In the genomic region with DNA sequence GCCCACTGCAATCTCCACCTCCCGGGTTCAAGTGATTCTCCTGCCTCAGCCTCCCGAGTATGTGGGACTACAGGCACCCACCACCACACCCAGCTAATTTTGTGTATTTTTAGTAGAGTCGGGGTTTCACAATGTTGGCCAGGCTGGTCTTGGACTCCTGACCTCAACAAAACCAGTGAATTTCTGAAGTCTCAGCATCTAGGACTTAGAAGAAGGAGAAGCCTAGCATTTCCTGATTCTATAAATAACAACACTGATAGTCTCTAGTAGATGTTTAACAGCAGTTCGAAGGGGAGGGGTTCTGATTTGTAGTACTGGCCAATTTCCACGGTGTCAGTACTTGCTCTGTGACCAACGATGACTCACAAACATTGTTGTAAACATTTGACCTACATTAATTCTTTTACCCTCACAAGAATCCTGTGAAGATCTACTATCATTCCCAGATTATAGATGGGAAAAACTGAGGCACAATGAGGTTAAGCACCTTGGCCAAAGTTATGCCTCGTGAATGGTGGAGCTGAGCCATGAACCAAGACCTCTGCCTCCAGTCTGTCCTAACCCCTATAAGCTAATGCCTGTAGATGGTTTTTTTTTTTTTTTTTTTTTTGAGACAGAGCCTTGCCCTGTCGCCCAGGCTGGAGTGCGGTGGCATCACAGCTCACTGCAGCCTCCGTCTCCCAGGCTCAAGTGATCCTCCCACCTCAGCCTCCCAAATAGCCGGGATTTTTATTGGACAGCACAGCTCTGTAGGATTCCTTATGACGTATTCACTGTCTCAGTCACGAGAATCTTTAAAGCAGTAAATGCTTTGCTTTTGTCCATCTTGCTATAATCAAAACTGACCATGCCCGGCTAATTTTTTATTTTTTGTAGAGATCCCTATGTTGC, we compare ENCODE assay signal across 2 cellular contexts.
A peak's percentile ranks its signal among the peaks of the same experiment; 100 is the strongest.
TF ChIP-seq lines count a peak whose summit lies in the region.

No MANE protein-coding gene starts in this region.

TF ChIP-seq in K562, 482 proteins besides CTCF, POLR2A, EP300 and RAD21 (continued from another document and continues in another):
- TF ChIP-seq, protein P1, sequence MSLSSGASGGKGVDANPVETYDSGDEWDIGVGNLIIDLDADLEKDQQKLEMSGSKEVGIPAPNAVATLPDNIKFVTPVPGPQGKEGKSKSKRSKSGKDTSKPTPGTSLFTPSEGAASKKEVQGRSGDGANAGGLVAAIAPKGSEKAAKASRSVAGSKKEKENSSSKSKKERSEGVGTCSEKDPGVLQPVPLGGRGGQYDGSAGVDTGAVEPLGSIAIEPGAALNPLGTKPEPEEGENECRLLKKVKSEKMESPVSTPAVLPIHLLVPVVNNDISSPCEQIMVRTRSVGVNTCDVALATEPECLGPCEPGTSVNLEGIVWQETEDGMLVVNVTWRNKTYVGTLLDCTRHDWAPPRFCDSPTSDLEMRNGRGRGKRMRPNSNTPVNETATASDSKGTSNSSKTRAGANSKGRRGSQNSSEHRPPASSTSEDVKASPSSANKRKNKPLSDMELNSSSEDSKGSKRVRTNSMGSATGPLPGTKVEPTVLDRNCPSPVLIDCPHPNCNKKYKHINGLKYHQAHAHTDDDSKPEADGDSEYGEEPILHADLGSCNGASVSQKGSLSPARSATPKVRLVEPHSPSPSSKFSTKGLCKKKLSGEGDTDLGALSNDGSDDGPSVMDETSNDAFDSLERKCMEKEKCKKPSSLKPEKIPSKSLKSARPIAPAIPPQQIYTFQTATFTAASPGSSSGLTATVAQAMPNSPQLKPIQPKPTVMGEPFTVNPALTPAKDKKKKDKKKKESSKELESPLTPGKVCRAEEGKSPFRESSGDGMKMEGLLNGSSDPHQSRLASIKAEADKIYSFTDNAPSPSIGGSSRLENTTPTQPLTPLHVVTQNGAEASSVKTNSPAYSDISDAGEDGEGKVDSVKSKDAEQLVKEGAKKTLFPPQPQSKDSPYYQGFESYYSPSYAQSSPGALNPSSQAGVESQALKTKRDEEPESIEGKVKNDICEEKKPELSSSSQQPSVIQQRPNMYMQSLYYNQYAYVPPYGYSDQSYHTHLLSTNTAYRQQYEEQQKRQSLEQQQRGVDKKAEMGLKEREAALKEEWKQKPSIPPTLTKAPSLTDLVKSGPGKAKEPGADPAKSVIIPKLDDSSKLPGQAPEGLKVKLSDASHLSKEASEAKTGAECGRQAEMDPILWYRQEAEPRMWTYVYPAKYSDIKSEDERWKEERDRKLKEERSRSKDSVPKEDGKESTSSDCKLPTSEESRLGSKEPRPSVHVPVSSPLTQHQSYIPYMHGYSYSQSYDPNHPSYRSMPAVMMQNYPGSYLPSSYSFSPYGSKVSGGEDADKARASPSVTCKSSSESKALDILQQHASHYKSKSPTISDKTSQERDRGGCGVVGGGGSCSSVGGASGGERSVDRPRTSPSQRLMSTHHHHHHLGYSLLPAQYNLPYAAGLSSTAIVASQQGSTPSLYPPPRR (CRISPR knock-in tag; IDR thresholded peaks at IDR 0.05; ENCODE audit: borderline replicate concordance), result no peak
- TF ChIP-seq YY1 (IDR thresholded peaks at IDR 0.05; ENCODE audit: borderline replicate concordance in 1 of 3, control insufficient read depth in 1 of 3, extremely low read depth in 1 of 3, insufficient read depth in 3 of 3, insufficient read length in 1 of 3, insufficient replicate concordance in 2 of 3, low read depth in 1 of 3, low read length in 2 of 3) (no peak), SMAD2 (IDR thresholded peaks at IDR 0.05; ENCODE audit: low read depth, low read length) (no peak), ELF2 (CRISPR knock-in tag; IDR thresholded peaks at IDR 0.05) (no peak), MEF2D (tag; conservative IDR thresholded peaks at IDR 0.05; ENCODE audit: low read depth) (peak; percentile 95), JUND (IDR thresholded peaks at IDR 0.05; ENCODE audit: borderline replicate concordance, low read depth, low read length) (peak; percentile 76), JUND (tag; IDR thresholded peaks at IDR 0.05; ENCODE audit: borderline replicate concordance, low read depth, low read length) (peak; percentile 68; the same call in 2 of the 3 replicates), ZNF75A (CRISPR knock-in tag; IDR thresholded peaks at IDR 0.05) (no peak), MCM3 (IDR thresholded peaks at IDR 0.05) (no peak), ZC3H8 (IDR thresholded peaks at IDR 0.05) (no peak), ESRRA (IDR thresholded peaks at IDR 0.05; ENCODE audit: borderline replicate concordance, low read depth) (no peak), RCOR1 (IDR thresholded peaks at IDR 0.05; ENCODE audit: borderline replicate concordance in 1 of 2, low read depth in 2 of 2, low read length in 2 of 2) (no peak), PRMT5 (CRISPR knock-in tag; IDR thresholded peaks at IDR 0.05) (no peak)
- TF ChIP-seq, protein P2, sequence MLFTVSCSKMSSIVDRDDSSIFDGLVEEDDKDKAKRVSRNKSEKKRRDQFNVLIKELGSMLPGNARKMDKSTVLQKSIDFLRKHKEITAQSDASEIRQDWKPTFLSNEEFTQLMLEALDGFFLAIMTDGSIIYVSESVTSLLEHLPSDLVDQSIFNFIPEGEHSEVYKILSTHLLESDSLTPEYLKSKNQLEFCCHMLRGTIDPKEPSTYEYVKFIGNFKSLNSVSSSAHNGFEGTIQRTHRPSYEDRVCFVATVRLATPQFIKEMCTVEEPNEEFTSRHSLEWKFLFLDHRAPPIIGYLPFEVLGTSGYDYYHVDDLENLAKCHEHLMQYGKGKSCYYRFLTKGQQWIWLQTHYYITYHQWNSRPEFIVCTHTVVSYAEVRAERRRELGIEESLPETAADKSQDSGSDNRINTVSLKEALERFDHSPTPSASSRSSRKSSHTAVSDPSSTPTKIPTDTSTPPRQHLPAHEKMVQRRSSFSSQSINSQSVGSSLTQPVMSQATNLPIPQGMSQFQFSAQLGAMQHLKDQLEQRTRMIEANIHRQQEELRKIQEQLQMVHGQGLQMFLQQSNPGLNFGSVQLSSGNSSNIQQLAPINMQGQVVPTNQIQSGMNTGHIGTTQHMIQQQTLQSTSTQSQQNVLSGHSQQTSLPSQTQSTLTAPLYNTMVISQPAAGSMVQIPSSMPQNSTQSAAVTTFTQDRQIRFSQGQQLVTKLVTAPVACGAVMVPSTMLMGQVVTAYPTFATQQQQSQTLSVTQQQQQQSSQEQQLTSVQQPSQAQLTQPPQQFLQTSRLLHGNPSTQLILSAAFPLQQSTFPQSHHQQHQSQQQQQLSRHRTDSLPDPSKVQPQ (CRISPR knock-in tag; IDR thresholded peaks at IDR 0.05; ENCODE audit: borderline replicate concordance), result no peak
- TF ChIP-seq, protein P3, sequence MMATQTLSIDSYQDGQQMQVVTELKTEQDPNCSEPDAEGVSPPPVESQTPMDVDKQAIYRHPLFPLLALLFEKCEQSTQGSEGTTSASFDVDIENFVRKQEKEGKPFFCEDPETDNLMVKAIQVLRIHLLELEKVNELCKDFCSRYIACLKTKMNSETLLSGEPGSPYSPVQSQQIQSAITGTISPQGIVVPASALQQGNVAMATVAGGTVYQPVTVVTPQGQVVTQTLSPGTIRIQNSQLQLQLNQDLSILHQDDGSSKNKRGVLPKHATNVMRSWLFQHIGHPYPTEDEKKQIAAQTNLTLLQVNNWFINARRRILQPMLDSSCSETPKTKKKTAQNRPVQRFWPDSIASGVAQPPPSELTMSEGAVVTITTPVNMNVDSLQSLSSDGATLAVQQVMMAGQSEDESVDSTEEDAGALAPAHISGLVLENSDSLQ (IDR thresholded peaks at IDR 0.05), result 0 out of 2 replicates have a peak, but pooled peaks have one; percentile 5

TF ChIP-seq in HepG2, 621 proteins besides CTCF, POLR2A, EP300 and RAD21 (continued from another document and continues in another):
- TF ChIP-seq, protein P4, sequence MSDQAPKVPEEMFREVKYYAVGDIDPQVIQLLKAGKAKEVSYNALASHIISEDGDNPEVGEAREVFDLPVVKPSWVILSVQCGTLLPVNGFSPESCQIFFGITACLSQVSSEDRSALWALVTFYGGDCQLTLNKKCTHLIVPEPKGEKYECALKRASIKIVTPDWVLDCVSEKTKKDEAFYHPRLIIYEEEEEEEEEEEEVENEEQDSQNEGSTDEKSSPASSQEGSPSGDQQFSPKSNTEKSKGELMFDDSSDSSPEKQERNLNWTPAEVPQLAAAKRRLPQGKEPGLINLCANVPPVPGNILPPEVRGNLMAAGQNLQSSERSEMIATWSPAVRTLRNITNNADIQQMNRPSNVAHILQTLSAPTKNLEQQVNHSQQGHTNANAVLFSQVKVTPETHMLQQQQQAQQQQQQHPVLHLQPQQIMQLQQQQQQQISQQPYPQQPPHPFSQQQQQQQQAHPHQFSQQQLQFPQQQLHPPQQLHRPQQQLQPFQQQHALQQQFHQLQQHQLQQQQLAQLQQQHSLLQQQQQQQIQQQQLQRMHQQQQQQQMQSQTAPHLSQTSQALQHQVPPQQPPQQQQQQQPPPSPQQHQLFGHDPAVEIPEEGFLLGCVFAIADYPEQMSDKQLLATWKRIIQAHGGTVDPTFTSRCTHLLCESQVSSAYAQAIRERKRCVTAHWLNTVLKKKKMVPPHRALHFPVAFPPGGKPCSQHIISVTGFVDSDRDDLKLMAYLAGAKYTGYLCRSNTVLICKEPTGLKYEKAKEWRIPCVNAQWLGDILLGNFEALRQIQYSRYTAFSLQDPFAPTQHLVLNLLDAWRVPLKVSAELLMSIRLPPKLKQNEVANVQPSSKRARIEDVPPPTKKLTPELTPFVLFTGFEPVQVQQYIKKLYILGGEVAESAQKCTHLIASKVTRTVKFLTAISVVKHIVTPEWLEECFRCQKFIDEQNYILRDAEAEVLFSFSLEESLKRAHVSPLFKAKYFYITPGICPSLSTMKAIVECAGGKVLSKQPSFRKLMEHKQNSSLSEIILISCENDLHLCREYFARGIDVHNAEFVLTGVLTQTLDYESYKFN (CRISPR knock-in tag; conservative IDR thresholded peaks at IDR 0.05), result no peak
- no peak for TF ChIP-seq DMAP1 (CRISPR knock-in tag; IDR thresholded peaks at IDR 0.05)
- TF ChIP-seq, protein P5, sequence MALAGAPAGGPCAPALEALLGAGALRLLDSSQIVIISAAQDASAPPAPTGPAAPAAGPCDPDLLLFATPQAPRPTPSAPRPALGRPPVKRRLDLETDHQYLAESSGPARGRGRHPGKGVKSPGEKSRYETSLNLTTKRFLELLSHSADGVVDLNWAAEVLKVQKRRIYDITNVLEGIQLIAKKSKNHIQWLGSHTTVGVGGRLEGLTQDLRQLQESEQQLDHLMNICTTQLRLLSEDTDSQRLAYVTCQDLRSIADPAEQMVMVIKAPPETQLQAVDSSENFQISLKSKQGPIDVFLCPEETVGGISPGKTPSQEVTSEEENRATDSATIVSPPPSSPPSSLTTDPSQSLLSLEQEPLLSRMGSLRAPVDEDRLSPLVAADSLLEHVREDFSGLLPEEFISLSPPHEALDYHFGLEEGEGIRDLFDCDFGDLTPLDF (CRISPR knock-in tag; IDR thresholded peaks at IDR 0.05), result no peak
- TF ChIP-seq TEAD3 (CRISPR knock-in tag; optimal IDR thresholded peaks at IDR 0.05; ENCODE audit: borderline replicate concordance), result no peak
- no peak for TF ChIP-seq ZNF101 (CRISPR knock-in tag; IDR thresholded peaks at IDR 0.05; ENCODE audit: borderline replicate concordance, low read depth)
- TF ChIP-seq ZNF17 (CRISPR knock-in tag; IDR thresholded peaks at IDR 0.05), result no peak
- TF ChIP-seq, protein P6, sequence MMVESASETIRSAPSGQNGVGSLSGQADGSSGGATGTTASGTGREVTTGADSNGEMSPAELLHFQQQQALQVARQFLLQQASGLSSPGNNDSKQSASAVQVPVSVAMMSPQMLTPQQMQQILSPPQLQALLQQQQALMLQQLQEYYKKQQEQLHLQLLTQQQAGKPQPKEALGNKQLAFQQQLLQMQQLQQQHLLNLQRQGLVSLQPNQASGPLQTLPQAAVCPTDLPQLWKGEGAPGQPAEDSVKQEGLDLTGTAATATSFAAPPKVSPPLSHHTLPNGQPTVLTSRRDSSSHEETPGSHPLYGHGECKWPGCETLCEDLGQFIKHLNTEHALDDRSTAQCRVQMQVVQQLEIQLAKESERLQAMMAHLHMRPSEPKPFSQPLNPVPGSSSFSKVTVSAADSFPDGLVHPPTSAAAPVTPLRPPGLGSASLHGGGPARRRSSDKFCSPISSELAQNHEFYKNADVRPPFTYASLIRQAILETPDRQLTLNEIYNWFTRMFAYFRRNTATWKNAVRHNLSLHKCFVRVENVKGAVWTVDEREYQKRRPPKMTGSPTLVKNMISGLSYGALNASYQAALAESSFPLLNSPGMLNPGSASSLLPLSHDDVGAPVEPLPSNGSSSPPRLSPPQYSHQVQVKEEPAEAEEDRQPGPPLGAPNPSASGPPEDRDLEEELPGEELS (CRISPR knock-in tag; IDR thresholded peaks at IDR 0.05), result 0 out of 2 replicates have a peak, but pooled peaks have one; percentile 15
- TF ChIP-seq FOXP1 (IDR thresholded peaks at IDR 0.05), result no peak
- peak; percentile 32; the same call in 1 of the 2 replicates for TF ChIP-seq FOXP1 (CRISPR knock-in tag; IDR thresholded peaks at IDR 0.05)
- TF ChIP-seq ZNF20 (CRISPR knock-in tag; IDR thresholded peaks at IDR 0.05), result no peak
- no peak; the same call in 1 of the 2 replicates for TF ChIP-seq ZNF629 (CRISPR knock-in tag; conservative IDR thresholded peaks at IDR 0.05)
- TF ChIP-seq BRD4 (CRISPR knock-in tag; IDR thresholded peaks at IDR 0.05), result no peak
- TF ChIP-seq FOSL2 (CRISPR knock-in tag; IDR thresholded peaks at IDR 0.05), result peak; percentile 79
- TF ChIP-seq, protein P7, sequence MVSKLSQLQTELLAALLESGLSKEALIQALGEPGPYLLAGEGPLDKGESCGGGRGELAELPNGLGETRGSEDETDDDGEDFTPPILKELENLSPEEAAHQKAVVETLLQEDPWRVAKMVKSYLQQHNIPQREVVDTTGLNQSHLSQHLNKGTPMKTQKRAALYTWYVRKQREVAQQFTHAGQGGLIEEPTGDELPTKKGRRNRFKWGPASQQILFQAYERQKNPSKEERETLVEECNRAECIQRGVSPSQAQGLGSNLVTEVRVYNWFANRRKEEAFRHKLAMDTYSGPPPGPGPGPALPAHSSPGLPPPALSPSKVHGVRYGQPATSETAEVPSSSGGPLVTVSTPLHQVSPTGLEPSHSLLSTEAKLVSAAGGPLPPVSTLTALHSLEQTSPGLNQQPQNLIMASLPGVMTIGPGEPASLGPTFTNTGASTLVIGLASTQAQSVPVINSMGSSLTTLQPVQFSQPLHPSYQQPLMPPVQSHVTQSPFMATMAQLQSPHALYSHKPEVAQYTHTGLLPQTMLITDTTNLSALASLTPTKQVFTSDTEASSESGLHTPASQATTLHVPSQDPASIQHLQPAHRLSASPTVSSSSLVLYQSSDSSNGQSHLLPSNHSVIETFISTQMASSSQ (IDR thresholded peaks at IDR 0.05; ENCODE audit: low read depth), result peak; percentile 41; the same call in 1 of the 2 replicates
- TF ChIP-seq, protein P7 (CRISPR knock-in tag; IDR thresholded peaks at IDR 0.05; ENCODE audit: borderline replicate concordance), result no peak
- no peak for TF ChIP-seq ZNF549 (CRISPR knock-in tag; IDR thresholded peaks at IDR 0.05)
- TF ChIP-seq SALL2 (CRISPR knock-in tag; IDR thresholded peaks at IDR 0.05), result no peak
